17 cellular contexts compared by ENCODE assay signal in the genomic region with DNA sequence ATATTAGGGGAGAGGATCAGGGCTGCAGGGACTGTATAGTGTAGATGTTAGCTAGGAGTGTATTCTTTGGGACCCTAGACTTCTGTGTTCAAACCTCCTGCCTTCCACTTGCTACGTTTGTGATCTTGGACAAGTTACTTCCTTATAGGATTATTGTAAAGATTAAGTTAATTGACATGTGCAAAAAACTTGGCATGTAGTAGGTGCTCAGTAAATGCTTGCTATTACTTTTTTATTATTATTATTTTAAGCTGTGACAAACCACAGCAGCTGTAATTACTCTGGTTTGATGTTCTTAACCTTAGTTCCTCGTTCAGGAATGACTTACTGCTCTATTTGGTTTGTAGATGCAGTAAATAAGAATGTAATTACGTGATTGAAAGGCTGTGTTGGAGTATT. TPM values are rescaled to one million over a fixed set of nuclear protein-coding genes. Genes with fewer than 3 reads are reported as not detected.
A peak's percentile ranks its signal among the peaks of the same experiment; 100 is the strongest.
DNase-seq lines count a peak whose midpoint lies in the region; ATAC-seq and TF ChIP-seq lines count a peak whose summit lies in the region.
"Had no signal": no experiment of that assay in that cellular context is flagged by ENCODE, and none has a peak within 500 bp of the region (broad histone marks: within the 10 kb centered on the region; RNA-seq: fewer than 3 reads in every experiment).

No MANE protein-coding gene starts in this region.

- H3K27me3 Mint-ChIP-seq in activated naive CD8-positive, alpha-beta T cell: no peaks in the 10 kb centered on the region
- no peaks in the 10 kb centered on the region for H3K27me3 Mint-ChIP-seq in activated naive CD8-positive, alpha-beta T cell treated with anti-CD3 and anti-CD28 coated beads, Interleukin-2, amount 50 U/mL, for 24 hours

- peak overlapping the region; percentile 100 for H3K4me3 ChIP-seq in Loucy (ENCODE audit: low read length, poor library complexity, severe bottlenecking)
- peak overlapping the region in 33 of 59 donors; percentile 5 to 99 (median 93) for H3K4me3 ChIP-seq in dorsolateral prefrontal cortex
- peak overlapping the region in 4 of 8 donors; percentile 2 to 90 (median 48) for H3K4me3 ChIP-seq in spleen
- H3K4me3 ChIP-seq: cardiac muscle cell, vagina had no signal

- H3K4me1 ChIP-seq in Loucy (ENCODE audit: insufficient read depth, low read length, poor library complexity, severe bottlenecking) (peaks cover 39% of the 10 kb centered on the region), spleen (peaks cover 49 to 89% (median 80%) of the 10 kb centered on the region in 6 donors)

- TF ChIP-seq POLR2A in spleen (IDR thresholded peaks at IDR 0.05): no peak

- H3K4me3 Mint-ChIP-seq in activated naive CD8-positive, alpha-beta T cell: no peak overlapping the region
- H3K4me3 Mint-ChIP-seq in activated naive CD8-positive, alpha-beta T cell treated with anti-CD3 and anti-CD28 coated beads, Interleukin-2, amount 50 U/mL, for 24 hours: no peak overlapping the region
- H3K4me3 Mint-ChIP-seq: activated T-cell treated with anti-CD3 and anti-CD28 coated beads, Interleukin-2, amount 50 U/mL, for 4 hours had no signal

- no peaks in the 10 kb centered on the region for H3K9me3 Mint-ChIP-seq in activated naive CD8-positive, alpha-beta T cell (ENCODE audit: low read depth)
- H3K9me3 Mint-ChIP-seq in activated naive CD8-positive, alpha-beta T cell treated with anti-CD3 and anti-CD28 coated beads, Interleukin-2, amount 50 U/mL, for 24 hours: no peaks in the 10 kb centered on the region
- H3K9me3 Mint-ChIP-seq: activated T-cell treated with anti-CD3 and anti-CD28 coated beads, Interleukin-2, amount 50 U/mL, for 4 hours had no signal

- TF ChIP-seq CTCF in Loucy (conservative IDR thresholded peaks at IDR 0.05; ENCODE audit: low read length): no peak
- TF ChIP-seq CTCF in dorsolateral prefrontal cortex (IDR thresholded peaks at IDR 0.05 in 54 of 56, conservative IDR thresholded peaks at IDR 0.05 in 2 of 56; ENCODE audit: low read depth in 1 of 56, partially characterized antibody in 56 of 56): no peak
- TF ChIP-seq CTCF in spleen (IDR thresholded peaks at IDR 0.05 in 8 of 11, conservative IDR thresholded peaks at IDR 0.05 in 3 of 11): no peak

- 26 to 53% (median 36%) methylated on average over 3 of the region's 3 CpGs for WGBS in spleen, 5 donors

- no peak for ATAC-seq in activated naive CD8-positive, alpha-beta T cell treated with anti-CD3 and anti-CD28 coated beads, Interleukin-2, amount 50 U/mL, for 24 hours
- ATAC-seq in HG03432 (IDR thresholded peaks at IDR 0.05; ENCODE audit: unreplicated experiment): no peak
- ATAC-seq: activated T-cell treated with anti-CD3 and anti-CD28 coated beads, Interleukin-2, amount 50 U/mL, for 4 hours; stimulated activated naive CD8-positive, alpha-beta T cell treated with anti-CD3 and anti-CD28 coated beads, Interleukin-15, Interleukin-2, amounts not matched to agents 100 U/mL and 50 U/mL, for 24 hours had no signal

- H3K36me3 ChIP-seq in Loucy (ENCODE audit: insufficient read depth, low read length): no peaks in the 10 kb centered on the region
- no peaks in the 10 kb centered on the region for H3K36me3 ChIP-seq in spleen
- H3K36me3 ChIP-seq: cardiac muscle cell, vagina had no signal

- no peak overlapping the region for H3K9ac ChIP-seq in Loucy (ENCODE audit: low read depth, low read length, poor library complexity, severe bottlenecking)
- H3K9ac ChIP-seq: GM23248 had no signal

- no peak overlapping the region for H2AFZ ChIP-seq in Loucy (ENCODE audit: low read length)
- H2AFZ ChIP-seq: GM23248 had no signal

- DNase-seq in activated naive CD8-positive, alpha-beta T cell treated with anti-CD3 and anti-CD28 coated beads, Interleukin-2, amount 50 U/mL, for 24 hours: no peak
- no peak for DNase-seq in dorsolateral prefrontal cortex
- DNase-seq in spleen: no peak
- no peak for DNase-seq in NCI-H748 (lab: John Stamatoyannopoulos, UW; ENCODE audit: unreplicated experiment)
- DNase-seq in NCI-H2029 (lab: John Stamatoyannopoulos, UW): no peak
- DNase-seq: activated T-cell treated with anti-CD3 and anti-CD28 coated beads, Interleukin-2, amount 50 U/mL, for 4 hours; DMS79 treated with DMSO at 0.1 percent for 48 hours; GM23248; NCI-H2081; NCI-H510A treated with DMSO at 0.1 percent for 48 hours; stimulated activated CD4-positive, alpha-beta T cell treated with anti-CD3 and anti-CD28 coated beads, Interleukin-12 subunit alpha, Interleukin-12 subunit beta, amount 100 ng/mL, for 4 hours; stimulated activated naive CD8-positive, alpha-beta T cell treated with anti-CD3 and anti-CD28 coated beads, Interleukin-15, Interleukin-2, amounts not matched to agents 100 U/mL and 50 U/mL, for 24 hours had no signal

- intact Hi-C loops in dorsolateral prefrontal cortex (cut with DNase I): loop anchor here in 1 of 2 donors (5.0 kb wide), 2 partner anchors 123 to 287 kb away; a partner anchor contains a TSS
- intact Hi-C loops in spleen (cut with DNase I; ENCODE audit: low total_unique reads): no loop called here

- H3K27ac ChIP-seq in dorsolateral prefrontal cortex (peak overlapping the region in 40 of 59 donors; percentile 2 to 97 (median 57)), spleen (peak overlapping the region; percentile 55 to 98 (median 95))
- H3K27ac ChIP-seq: cardiac muscle cell, vagina had no signal

- H3K36me3 Mint-ChIP-seq in activated naive CD8-positive, alpha-beta T cell: no peaks in the 10 kb centered on the region
- peaks cover 4% of the 10 kb centered on the region for H3K36me3 Mint-ChIP-seq in activated naive CD8-positive, alpha-beta T cell treated with anti-CD3 and anti-CD28 coated beads, Interleukin-2, amount 50 U/mL, for 24 hours (ENCODE audit: low read depth)

- peak overlapping the region; percentile 99 for H3K4me2 ChIP-seq in Loucy (ENCODE audit: low read depth, low read length, poor library complexity, severe bottlenecking)

- H3K9me2 ChIP-seq in Loucy (replicated peaks; ENCODE audit: low read depth, low read length): no peaks in the 10 kb centered on the region

- peaks cover 76% of the 10 kb centered on the region for H3K79me2 ChIP-seq in Loucy (ENCODE audit: insufficient read depth, low read length)

- H4K20me1 ChIP-seq in Loucy (ENCODE audit: insufficient read depth, low read length, poor library complexity, severe bottlenecking): peaks cover 29% of the 10 kb centered on the region

- H3K9me3 ChIP-seq in Loucy (ENCODE audit: insufficient read depth, low read depth, low read length): no peaks in the 10 kb centered on the region
- no peaks in the 10 kb centered on the region for H3K9me3 ChIP-seq in spleen
- H3K9me3 ChIP-seq: vagina had no signal

- H3K4me1 Mint-ChIP-seq in activated naive CD8-positive, alpha-beta T cell (ENCODE audit: low read depth): peaks cover 55% of the 10 kb centered on the region
- peaks cover 63% of the 10 kb centered on the region for H3K4me1 Mint-ChIP-seq in activated naive CD8-positive, alpha-beta T cell treated with anti-CD3 and anti-CD28 coated beads, Interleukin-2, amount 50 U/mL, for 24 hours

- no peaks in the 10 kb centered on the region for H3F3A ChIP-seq in Loucy (ENCODE audit: low read depth)

- no peaks in the 10 kb centered on the region for H3K27me3 ChIP-seq in Loucy (ENCODE audit: insufficient read depth, low read length, poor library complexity, severe bottlenecking)
- no peaks in the 10 kb centered on the region for H3K27me3 ChIP-seq in dorsolateral prefrontal cortex
- H3K27me3 ChIP-seq in spleen (replicated peaks in 1 of 7): no peaks in the 10 kb centered on the region
- H3K27me3 ChIP-seq: cardiac muscle cell, vagina had no signal

- H3K27ac Mint-ChIP-seq in activated naive CD8-positive, alpha-beta T cell: peak overlapping the region; percentile 52
- H3K27ac Mint-ChIP-seq in activated naive CD8-positive, alpha-beta T cell treated with anti-CD3 and anti-CD28 coated beads, Interleukin-2, amount 50 U/mL, for 24 hours: no peak overlapping the region

RNA-seq across cellular contexts. Expression of a gene that starts 3.2 kb away (rescaled TPM):
- total RNA-seq in dorsolateral prefrontal cortex (10 to 100 TPM; 28.4 to 72.0 (median 52.6) TPM), spleen (10 to 100 TPM; 34.2 to 44.4 (median 41.2) TPM)
- 10 to 100 TPM in 1 of 3 donors, 1 to 10 TPM in 2; 6.7 to 10.2 (median 7.7) TPM for polyA plus RNA-seq in spleen
